ENCODE assay signal across 6 cellular contexts in genomic region chr17:8137645-8138342, GRCh38. TPM values are rescaled to one million over a fixed set of nuclear protein-coding genes. Genes with fewer than 3 reads are reported as not detected.
DNase-seq lines count a peak whose midpoint lies in the region; ATAC-seq and TF ChIP-seq lines count a peak whose summit lies in the region.

No MANE protein-coding gene starts in this region.

- TF ChIP-seq CTCF in HEK293 (tag by site-specific recombination; IDR thresholded peaks at IDR 0.05) (no peak), psoas muscle (IDR thresholded peaks at IDR 0.05) (no peak)

- POLR2A ChIA-PET in HEK293 (lab: Yijun Ruan, JAX), result interaction anchor here (0.7 to 4.5 kb wide), 14 partner anchors 13 to 897 kb away, joined by 3 to 31 read pairs (median 4); partner anchors contain the start of genes AURKB, BORCS6 and HES7

- H3K4me3 ChIP-seq in HEK293 (ENCODE audit: low read depth, low read length), result peak overlapping the region; percentile 28
- H3K4me3 ChIP-seq in psoas muscle, result peak overlapping the region; percentile 48

- H3K9me3 ChIP-seq in HEK293 (ENCODE audit: control insufficient read depth, insufficient read depth, low read depth, low read length) (no peaks in the 10 kb centered on the region), psoas muscle (no peaks in the 10 kb centered on the region)

- H3K36me3 ChIP-seq in HEK293 (ENCODE audit: control insufficient read depth in 2 of 2, insufficient read depth in 1 of 2, low read length in 2 of 2) (peaks cover 0 to 29% of the 10 kb centered on the region in 2 experiments; a peak in 1 of 3 replicates), psoas muscle (ENCODE audit: insufficient read depth in 1 of 2, low read depth in 1 of 2) (peaks cover 6 to 37% of the 10 kb centered on the region in 2 donors)

- intact Hi-C loops in psoas muscle (cut with DNase I), result loop anchor here (2.0 to 5.0 kb wide), 4 partner anchors 15 to 90 kb away; partner anchors contain the start of gene PER1 (in 1 of the 2)

- 48 to 56% (median 54%) methylated on average over 21 of the region's 21 CpGs for WGBS in psoas muscle, 3 donors

- no peak for ATAC-seq in psoas muscle
- ATAC-seq in GM21423 (IDR thresholded peaks at IDR 0.05; ENCODE audit: unreplicated experiment), result no peak

- 0 out of 2 replicates have a peak, but pooled peaks cover 4% of the 10 kb centered on the region for H3K4me1 ChIP-seq in HEK293 (ENCODE audit: control insufficient read depth, insufficient read depth, low read length)
- H3K4me1 ChIP-seq in psoas muscle, result peaks cover 33% of the 10 kb centered on the region

- CTCF ChIA-PET in HEK293 (lab: Yijun Ruan, JAX), result interaction anchor here (0.6 to 7.1 kb wide), 23 partner anchors 10 to 855 kb away, joined by 3 to 91 read pairs (median 5); partner anchors contain the start of genes ALOXE3, HES7, PER1 and TMEM107

- DNase-seq in caudate nucleus (lab: John Stamatoyannopoulos, UW) (no peak), psoas muscle (peak in 1 of 2 donors; percentile 47), NCI-H510A (lab: John Stamatoyannopoulos, UW) (no peak), iPS-NIHi11 (ENCODE audit: low spot score) (no peak)

- no peaks in the 10 kb centered on the region for H3K27me3 ChIP-seq in psoas muscle (ENCODE audit: insufficient read depth in 3 of 3, low read length in 2 of 3)

- H3K27ac ChIP-seq in HEK293 (ENCODE audit: extremely low read depth, low read depth, low read length) (peak overlapping the region; percentile 32), caudate nucleus (ENCODE audit: low read depth, low read length) (peak overlapping the region; percentile 97), psoas muscle (peak overlapping the region; percentile 93)

TF ChIP-seq in HEK293, 187 proteins besides CTCF, POLR2A, EP300 and RAD21:
- 0 out of 2 replicates have a peak, but pooled peaks have one; percentile 6 for TF ChIP-seq KLF7 (tag by site-specific recombination; IDR thresholded peaks at IDR 0.05; ENCODE audit: borderline replicate concordance)
- peak; percentile 26; the same call in 1 of the 2 replicates for TF ChIP-seq ZFHX2 (tag by site-specific recombination; conservative IDR thresholded peaks at IDR 0.05)
- no peak for TF ChIP-seq ZNF26 (tag by site-specific recombination; IDR thresholded peaks at IDR 0.05)
- no peak for TF ChIP-seq ZBTB1 (tag by site-specific recombination; IDR thresholded peaks at IDR 0.05)
- no peak for TF ChIP-seq GFI1B (tag by site-specific recombination; IDR thresholded peaks at IDR 0.05)
- peak; percentile 16; the same call in 1 of the 2 replicates for TF ChIP-seq MYNN (tag by site-specific recombination; IDR thresholded peaks at IDR 0.05; ENCODE audit: borderline replicate concordance)
- no peak for TF ChIP-seq ZNF398 (tag by site-specific recombination; IDR thresholded peaks at IDR 0.05)
- no peak for TF ChIP-seq ZXDB (tag by site-specific recombination; IDR thresholded peaks at IDR 0.05)
- no peak for TF ChIP-seq ZNF513 (tag by site-specific recombination; IDR thresholded peaks at IDR 0.05)
- TF ChIP-seq TRIM28 (IDR thresholded peaks at IDR 0.05; ENCODE audit: borderline replicate concordance, low read length), result no peak
- TF ChIP-seq ZNF335 (tag by site-specific recombination; conservative IDR thresholded peaks at IDR 0.05), result peak; percentile 89
- TF ChIP-seq ZBTB8A (tag by site-specific recombination; IDR thresholded peaks at IDR 0.05), result no peak
- no peak for TF ChIP-seq ZFP41 (tag by site-specific recombination; IDR thresholded peaks at IDR 0.05; ENCODE audit: borderline replicate concordance)
- TF ChIP-seq ZNF211 (tag by site-specific recombination; IDR thresholded peaks at IDR 0.05; ENCODE audit: low read depth), result no peak
- no peak for TF ChIP-seq ZNF776 (tag by site-specific recombination; IDR thresholded peaks at IDR 0.05; ENCODE audit: borderline replicate concordance)
- no peak for TF ChIP-seq ZNF169 (tag by site-specific recombination; IDR thresholded peaks at IDR 0.05)
- TF ChIP-seq ZNF394 (tag by site-specific recombination; IDR thresholded peaks at IDR 0.05; ENCODE audit: borderline replicate concordance), result no peak
- no peak for TF ChIP-seq ZNF19 (tag by site-specific recombination; IDR thresholded peaks at IDR 0.05; ENCODE audit: low read depth)
TF ChIP-seq in HEK293: peak in this region for 4.

RNA-seq across cellular contexts. Expression of gene HES7, which starts 13.9 kb away (rescaled TPM):
- total RNA-seq in psoas muscle, result under 1 TPM in 1 of 4 donors, not detected in 3; 0.30 TPM
- under 1 TPM in 1 of 3 donors, not detected in 2; 0.10 TPM for polyA plus RNA-seq in psoas muscle

RNA-seq across cellular contexts. Expression of gene PER1, which starts 14.4 kb away (rescaled TPM):
- total RNA-seq in psoas muscle, result 100 to 1,000 TPM in 3 of 4 donors, 10 to 100 TPM in 1; 48.9 to 278 (median 166) TPM
- polyA plus RNA-seq in psoas muscle, result 100 to 1,000 TPM; 133 to 173 (median 145) TPM

RNA-seq across cellular contexts. Expression of gene ALOXE3, which starts 19.5 kb away (rescaled TPM):
- not detected for total RNA-seq in psoas muscle
- polyA plus RNA-seq in psoas muscle, result under 1 TPM in 1 of 3 donors, not detected in 2; 0.42 TPM

RNA-seq across cellular contexts. Expression of gene VAMP2, which starts 25.0 kb away (rescaled TPM):
- 10 to 100 TPM; 39.7 to 59.2 (median 49.8) TPM for total RNA-seq in psoas muscle
- polyA plus RNA-seq in psoas muscle, result 10 to 100 TPM; 33.2 to 49.5 (median 35.2) TPM

RNA-seq across cellular contexts. Expression of gene TMEM107, which starts 38.4 kb away (rescaled TPM):
- total RNA-seq in psoas muscle, result 1 to 10 TPM; 1.2 to 4.7 (median 2.9) TPM
- 1 to 10 TPM; 1.5 to 1.9 (median 1.8) TPM for polyA plus RNA-seq in psoas muscle

Comparison
In these comparisons a context has a peak if more than half of its experiments do, and no peak if none do; other contexts are left out.
1. H3K27ac ChIP-seq: peak in every context shown above with its lines; median percentile 97 in caudate nucleus; 93 in psoas muscle; 32 in HEK293.